8 cellular contexts compared by ENCODE assay signal in genomic region chr4:24488399-24489164, GRCh38.
DNase-seq lines count a peak whose midpoint lies in the region; ATAC-seq, FAIRE-seq and TF ChIP-seq lines count a peak whose summit lies in the region.

No MANE protein-coding gene starts in this region.

- TF ChIP-seq CTCF in D721Med (IDR thresholded peaks at IDR 0.05; ENCODE audit: insufficient read depth, missing control alignments) (peak; percentile 86), GM20000 (IDR thresholded peaks at IDR 0.05; ENCODE audit: extremely low read depth, missing control alignments) (peak; percentile 82), RWPE2 (IDR thresholded peaks at IDR 0.05; ENCODE audit: poor library complexity, severe bottlenecking) (peak; percentile 88), sigmoid colon (IDR thresholded peaks at IDR 0.05) (peak; percentile 45 to 83 (median 78))

- no peak overlapping the region for H3K27ac ChIP-seq in RWPE2 (ENCODE audit: poor library complexity, severe bottlenecking)
- no peak overlapping the region for H3K27ac ChIP-seq in right cardiac atrium (ENCODE audit: low read length)
- no peak overlapping the region for H3K27ac ChIP-seq in sigmoid colon

- DNase-seq in D721Med (ENCODE audit: insufficient read length, low spot score) (peak; percentile 62), GM20000 (ENCODE audit: low spot score) (peak; percentile 81), HTR-8/SVneo (ENCODE audit: insufficient read length, low spot score) (peak; percentile 82), RWPE2 (ENCODE audit: low spot score) (no peak), right cardiac atrium (peak; percentile 74 to 92 (median 86)), sigmoid colon (peak; percentile 82)
- peak; percentile 72 for DNase-seq in activated naive CD8-positive, alpha-beta T cell treated with anti-CD3 and anti-CD28 coated beads, Interleukin-2, amount 10 ng/mL, durations not matched to agents 7 days and 5 days

- FAIRE-seq in D721Med (lab: Jason Lieb, UNC) (peak; percentile 77), HTR-8/SVneo (lab: Jason Lieb, UNC) (peak; percentile 44)

- TF ChIP-seq POLR2A in sigmoid colon (IDR thresholded peaks at IDR 0.05): no peak

- peak; percentile 94 for ATAC-seq in RWPE2 (ENCODE audit: low read depth)
- ATAC-seq in activated naive CD8-positive, alpha-beta T cell treated with anti-CD3 and anti-CD28 coated beads, Interleukin-2, amount 10 ng/mL, durations not matched to agents 7 days and 5 days (ENCODE audit: low read depth): peak; percentile 60
- ATAC-seq in right cardiac atrium: peak; percentile 83 to 90
- ATAC-seq in GM18861 (IDR thresholded peaks at IDR 0.05; ENCODE audit: unreplicated experiment): no peak

- H3K36me3 ChIP-seq in RWPE2 (ENCODE audit: low read depth) (no peaks in the 10 kb centered on the region), sigmoid colon (no peaks in the 10 kb centered on the region)

- H3K4me3 ChIP-seq in RWPE2 (ENCODE audit: severe bottlenecking) (no peak overlapping the region), right cardiac atrium (ENCODE audit: low read length) (no peak overlapping the region), sigmoid colon (no peak overlapping the region)

- TF ChIP-seq EP300 in sigmoid colon (IDR thresholded peaks at IDR 0.05): no peak

- WGBS in right cardiac atrium: 30% methylated on average over 15 of the region's 15 CpGs
- WGBS in sigmoid colon, 2 donors: 30 to 33% methylated on average over 15 of the region's 15 CpGs

- H3K4me1 ChIP-seq in RWPE2 (ENCODE audit: insufficient read depth, poor library complexity, severe bottlenecking): no peaks in the 10 kb centered on the region
- H3K4me1 ChIP-seq in right cardiac atrium (ENCODE audit: control insufficient read depth, insufficient read depth, low read length): no peaks in the 10 kb centered on the region
- H3K4me1 ChIP-seq in sigmoid colon: no peaks in the 10 kb centered on the region

- POLR2A ChIA-PET in activated naive CD8-positive, alpha-beta T cell treated with anti-CD3 and anti-CD28 coated beads, Interleukin-2, amount 10 ng/mL, durations not matched to agents 7 days and 5 days (lab: Charles Lee): interaction anchor here (0.6 kb wide), 1 partner anchor 703 kb away, joined by 5 read pairs; no protein-coding TSS in a partner anchor

- no peaks in the 10 kb centered on the region for H3K36me3 Mint-ChIP-seq in activated naive CD8-positive, alpha-beta T cell treated with anti-CD3 and anti-CD28 coated beads, Interleukin-2, amount 10 ng/mL, durations not matched to agents 7 days and 5 days

- no peak overlapping the region for H3K27ac Mint-ChIP-seq in activated naive CD8-positive, alpha-beta T cell treated with anti-CD3 and anti-CD28 coated beads, Interleukin-2, amount 10 ng/mL, durations not matched to agents 7 days and 5 days

- H3K4me3 Mint-ChIP-seq in activated naive CD8-positive, alpha-beta T cell treated with anti-CD3 and anti-CD28 coated beads, Interleukin-2, amount 10 ng/mL, durations not matched to agents 7 days and 5 days: no peak overlapping the region

- peaks cover 7% of the 10 kb centered on the region for H3K27me3 Mint-ChIP-seq in activated naive CD8-positive, alpha-beta T cell treated with anti-CD3 and anti-CD28 coated beads, Interleukin-2, amount 10 ng/mL, durations not matched to agents 7 days and 5 days

- H3K9me3 ChIP-seq in RWPE2 (ENCODE audit: severe bottlenecking) (no peaks in the 10 kb centered on the region), right cardiac atrium (ENCODE audit: control insufficient read depth, low read length) (no peaks in the 10 kb centered on the region), sigmoid colon (no peaks in the 10 kb centered on the region)

- no peaks in the 10 kb centered on the region for H3K9me3 Mint-ChIP-seq in activated naive CD8-positive, alpha-beta T cell treated with anti-CD3 and anti-CD28 coated beads, Interleukin-2, amount 10 ng/mL, durations not matched to agents 7 days and 5 days

- H3K4me1 Mint-ChIP-seq in activated naive CD8-positive, alpha-beta T cell treated with anti-CD3 and anti-CD28 coated beads, Interleukin-2, amount 10 ng/mL, durations not matched to agents 7 days and 5 days: peaks cover 2% of the 10 kb centered on the region

- H3K27me3 ChIP-seq in RWPE2 (ENCODE audit: insufficient read depth, poor library complexity, severe bottlenecking): no peaks in the 10 kb centered on the region
- no peaks in the 10 kb centered on the region for H3K27me3 ChIP-seq in right cardiac atrium (ENCODE audit: control insufficient read depth, insufficient read depth)
- no peaks in the 10 kb centered on the region for H3K27me3 ChIP-seq in sigmoid colon

- intact Hi-C loops in right cardiac atrium (cut with DNase I): no loop called here
- intact Hi-C loops in sigmoid colon (cut with DNase I): loop anchor here (5.0 to 10.0 kb wide), 2 partner anchors 489 to 656 kb away; no protein-coding TSS in a partner anchor
